ENCODE assay signal across 8 cellular contexts in the genomic region with DNA sequence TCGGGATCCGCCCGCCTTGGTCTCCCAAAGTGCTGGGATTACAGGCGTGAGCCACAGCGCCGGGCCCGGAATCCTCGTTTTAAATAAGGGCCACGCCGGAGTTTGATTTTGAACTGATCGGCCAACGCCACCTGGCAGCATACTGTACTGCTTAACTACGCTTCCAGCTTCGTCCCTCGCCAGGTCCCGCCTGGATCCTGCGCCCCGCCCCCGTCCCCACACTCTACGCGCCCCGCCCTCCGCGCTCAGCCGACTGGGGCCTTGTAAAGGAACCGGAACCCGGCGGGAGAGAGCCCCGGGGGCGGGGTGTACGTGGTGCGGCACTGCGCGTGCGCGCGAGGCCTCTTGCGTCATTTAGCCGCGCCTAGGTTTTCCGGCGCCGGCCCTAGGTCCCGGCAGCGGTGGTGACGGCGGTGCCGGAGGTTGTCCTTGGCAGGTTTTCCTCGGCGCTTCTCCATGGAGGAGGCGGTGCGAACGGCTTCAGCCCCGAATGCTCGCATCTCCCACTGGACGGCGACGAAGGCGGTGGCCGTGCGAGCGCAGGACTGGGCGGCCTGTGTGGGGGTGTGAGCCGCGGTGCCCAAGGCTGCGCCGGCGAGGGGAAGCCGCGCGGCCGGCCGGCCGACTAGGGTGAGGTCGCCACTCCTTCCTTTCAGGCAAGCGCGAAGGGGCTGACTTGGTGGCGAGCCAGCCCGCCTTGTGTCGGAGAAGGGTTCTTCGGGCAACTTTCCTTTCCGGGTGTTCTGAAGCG. TPM values are rescaled to one million over a fixed set of nuclear protein-coding genes. Genes with fewer than 3 reads are reported as not detected.
DNase-seq lines count a peak whose midpoint lies in the region; TF ChIP-seq lines count a peak whose summit lies in the region.

A gene (plus strand): TSS at position 375 of the 751 bp plus-strand sequence. CDS start 13,066 bp downstream, outside the sequence.

- H3K79me2 ChIP-seq in MM.1S (ENCODE audit: low read length) (peaks cover 50% of the 10 kb centered on the region), neural cell (replicated peaks; ENCODE audit: insufficient read depth, low read length) (peaks cover 29% of the 10 kb centered on the region)

- in situ Hi-C loops in HAP-1 (cut with MboI; ENCODE audit: low sequenced_read_pairs), result no loop called here

- peak in 2 of 4 donors; percentile 45 to 67 for TF ChIP-seq POLR2A in stomach (IDR thresholded peaks at IDR 0.05)

- peak; percentile 95 to 99 for DNase-seq in HAP-1 (ENCODE audit: low spot score in 2 of 2)
- peak; percentile 99 for DNase-seq in MM.1S
- DNase-seq in SIG-M5 (lab: John Stamatoyannopoulos, UW), result peak; percentile 62
- DNase-seq in activated gamma-delta T cell (lab: John Stamatoyannopoulos, UW), result peak; percentile 97
- DNase-seq in fibroblast of the conjunctiva (ENCODE audit: low read depth), result peak; percentile 97
- peak; percentile 99 for DNase-seq in stomach

- H3K9me2 ChIP-seq in MM.1S (replicated peaks; ENCODE audit: insufficient read depth, low read length) (no peaks in the 10 kb centered on the region), neural cell (ENCODE audit: insufficient read depth, low read length) (no peaks in the 10 kb centered on the region)

- peaks cover 8% of the 10 kb centered on the region for H4K20me1 ChIP-seq in MM.1S (ENCODE audit: insufficient read depth, low read length)
- H4K20me1 ChIP-seq in neural cell (ENCODE audit: insufficient read depth), result no peaks in the 10 kb centered on the region

- TF ChIP-seq EP300 in neural cell (conservative IDR thresholded peaks at IDR 0.05; ENCODE audit: poor library complexity, severe bottlenecking) (peak; percentile 57), stomach (IDR thresholded peaks at IDR 0.05) (no peak)

- TF ChIP-seq CTCF in MM.1S (IDR thresholded peaks at IDR 0.05; ENCODE audit: low read length) (no peak), neural cell (IDR thresholded peaks at IDR 0.05; ENCODE audit: poor library complexity, severe bottlenecking) (no peak), stomach (IDR thresholded peaks at IDR 0.05) (peak in 1 of 7 experiments; percentile 10)

- H3K36me3 ChIP-seq in ES-I3 (ENCODE audit: insufficient read depth, low read length) (no peaks in the 10 kb centered on the region; the same call in 1 of the 2 replicates), HAP-1 (replicated peaks) (peaks cover 27% of the 10 kb centered on the region), MM.1S (replicated peaks; ENCODE audit: insufficient read depth, low read length) (no peaks in the 10 kb centered on the region; the same call in 1 of the 2 replicates), neural cell (ENCODE audit: insufficient read depth, low read length) (no peaks in the 10 kb centered on the region), stomach (peaks cover 0 to 18% (median 10%) of the 10 kb centered on the region in 4 donors)

- WGBS in stomach, 5 donors, result 0 to 1% (median 0%) methylated on average over 12 to 83 of the region's 83 CpGs

- H3K9ac ChIP-seq in ES-I3 (ENCODE audit: low read depth, low read length) (peak within 1 kb of the TSS; percentile 88), MM.1S (ENCODE audit: low read length) (peak within 1 kb of the TSS; percentile 85), neural cell (ENCODE audit: low read length) (peak within 1 kb of the TSS; percentile 78)

- H3K4me2 ChIP-seq in MM.1S (ENCODE audit: low read depth, low read length), result peak within 1 kb of the TSS; percentile 80
- H3K4me2 ChIP-seq in neural cell (ENCODE audit: low read length), result peak within 1 kb of the TSS; percentile 50

- peak within 1 kb of the TSS; percentile 81 for H3K27ac ChIP-seq in MM.1S (ENCODE audit: low read length)
- H3K27ac ChIP-seq in neural cell (ENCODE audit: low read length), result peak within 1 kb of the TSS; percentile 71
- peak within 1 kb of the TSS; percentile 90 to 99 (median 98) for H3K27ac ChIP-seq in stomach

- H3K9me3 ChIP-seq in ES-I3 (ENCODE audit: control insufficient read depth, insufficient read depth, low read length) (no peaks in the 10 kb centered on the region), HAP-1 (no peaks in the 10 kb centered on the region), MM.1S (replicated peaks; ENCODE audit: insufficient read depth, low read length) (no peaks in the 10 kb centered on the region), neural cell (ENCODE audit: low read length) (no peaks in the 10 kb centered on the region), stomach (no peaks in the 10 kb centered on the region)

- H3F3A ChIP-seq in MM.1S (ENCODE audit: insufficient read depth, low read length), result peaks cover 15% of the 10 kb centered on the region
- no peaks in the 10 kb centered on the region for H3F3A ChIP-seq in neural cell (ENCODE audit: insufficient read depth, low read length, poor library complexity, severe bottlenecking)

- no peaks in the 10 kb centered on the region for H3K27me3 ChIP-seq in HAP-1 (ENCODE audit: low read depth)
- H3K27me3 ChIP-seq in MM.1S (replicated peaks; ENCODE audit: insufficient read depth, low read length), result no peaks in the 10 kb centered on the region
- no peaks in the 10 kb centered on the region for H3K27me3 ChIP-seq in neural cell (ENCODE audit: insufficient read depth, low read depth, low read length)
- H3K27me3 ChIP-seq in stomach, result no peaks in the 10 kb centered on the region

- no peak for TF ChIP-seq RAD21 in neural cell (conservative IDR thresholded peaks at IDR 0.05)

- peak within 1 kb of the TSS; percentile 76 for H2AFZ ChIP-seq in MM.1S (ENCODE audit: low read length)
- H2AFZ ChIP-seq in neural cell (ENCODE audit: low read depth, low read length), result peak within 1 kb of the TSS; percentile 54

- intact Hi-C loops in stomach (cut with DNase I; ENCODE audit: low total_unique reads), result no loop called here

- H3K4me1 ChIP-seq in ES-I3 (ENCODE audit: insufficient read depth, low read length), result no peaks in the 10 kb centered on the region
- peaks cover 8% of the 10 kb centered on the region; the same call in 1 of the 2 replicates for H3K4me1 ChIP-seq in HAP-1
- peaks cover 9% of the 10 kb centered on the region for H3K4me1 ChIP-seq in MM.1S (ENCODE audit: low read length)
- peaks cover 13 to 36% (median 27%) of the 10 kb centered on the region in 4 donors for H3K4me1 ChIP-seq in stomach

- peak within 1 kb of the TSS; percentile 81 for H3K4me3 ChIP-seq in HAP-1
- H3K4me3 ChIP-seq in MM.1S (ENCODE audit: low read length), result peak within 1 kb of the TSS; percentile 81
- H3K4me3 ChIP-seq in neural cell (ENCODE audit: low read length), result peak within 1 kb of the TSS; percentile 76
- peak within 1 kb of the TSS; percentile 67 to 85 (median 77) for H3K4me3 ChIP-seq in stomach

TF ChIP-seq in neural cell, 6 proteins besides CTCF, POLR2A, EP300 and RAD21:
- TF ChIP-seq POLR2AphosphoS5 (IDR thresholded peaks at IDR 0.05) (peak; percentile 96), EZH2 (IDR thresholded peaks at IDR 0.05; ENCODE audit: borderline replicate concordance, insufficient read depth, low read length, poor library complexity, severe bottlenecking) (no peak), TAF1 (IDR thresholded peaks at IDR 0.05; ENCODE audit: low read depth) (peak; percentile 78), MXI1 (conservative IDR thresholded peaks at IDR 0.05; ENCODE audit: poor library complexity, severe bottlenecking) (peak; percentile 89), SMC3 (conservative IDR thresholded peaks at IDR 0.05; ENCODE audit: poor library complexity) (peak; percentile 42)
- TF ChIP-seq, protein P1, sequence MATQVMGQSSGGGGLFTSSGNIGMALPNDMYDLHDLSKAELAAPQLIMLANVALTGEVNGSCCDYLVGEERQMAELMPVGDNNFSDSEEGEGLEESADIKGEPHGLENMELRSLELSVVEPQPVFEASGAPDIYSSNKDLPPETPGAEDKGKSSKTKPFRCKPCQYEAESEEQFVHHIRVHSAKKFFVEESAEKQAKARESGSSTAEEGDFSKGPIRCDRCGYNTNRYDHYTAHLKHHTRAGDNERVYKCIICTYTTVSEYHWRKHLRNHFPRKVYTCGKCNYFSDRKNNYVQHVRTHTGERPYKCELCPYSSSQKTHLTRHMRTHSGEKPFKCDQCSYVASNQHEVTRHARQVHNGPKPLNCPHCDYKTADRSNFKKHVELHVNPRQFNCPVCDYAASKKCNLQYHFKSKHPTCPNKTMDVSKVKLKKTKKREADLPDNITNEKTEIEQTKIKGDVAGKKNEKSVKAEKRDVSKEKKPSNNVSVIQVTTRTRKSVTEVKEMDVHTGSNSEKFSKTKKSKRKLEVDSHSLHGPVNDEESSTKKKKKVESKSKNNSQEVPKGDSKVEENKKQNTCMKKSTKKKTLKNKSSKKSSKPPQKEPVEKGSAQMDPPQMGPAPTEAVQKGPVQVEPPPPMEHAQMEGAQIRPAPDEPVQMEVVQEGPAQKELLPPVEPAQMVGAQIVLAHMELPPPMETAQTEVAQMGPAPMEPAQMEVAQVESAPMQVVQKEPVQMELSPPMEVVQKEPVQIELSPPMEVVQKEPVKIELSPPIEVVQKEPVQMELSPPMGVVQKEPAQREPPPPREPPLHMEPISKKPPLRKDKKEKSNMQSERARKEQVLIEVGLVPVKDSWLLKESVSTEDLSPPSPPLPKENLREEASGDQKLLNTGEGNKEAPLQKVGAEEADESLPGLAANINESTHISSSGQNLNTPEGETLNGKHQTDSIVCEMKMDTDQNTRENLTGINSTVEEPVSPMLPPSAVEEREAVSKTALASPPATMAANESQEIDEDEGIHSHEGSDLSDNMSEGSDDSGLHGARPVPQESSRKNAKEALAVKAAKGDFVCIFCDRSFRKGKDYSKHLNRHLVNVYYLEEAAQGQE (IDR thresholded peaks at IDR 0.05; ENCODE audit: borderline replicate concordance), result peak; percentile 87

RNA-seq across cellular contexts. Expression of the gene that starts here (rescaled TPM):
- polyA plus RNA-seq in neural cell (51.3 and 52.6 TPM in 2 replicates), stomach (10 to 100 TPM in 2 of 3 donors, 1 to 10 TPM in 1; 9.7 to 13.0 (median 12.5) TPM)
- polyA minus RNA-seq in neural cell, result 43.1 and 52.9 TPM in 2 replicates
- 100 to 1,000 TPM in 1 of 5 donors, 10 to 100 TPM in 3, 1 to 10 TPM in 1; 1.2 to 280 (median 62.7) TPM for total RNA-seq in stomach

Comparison
In these comparisons a context has a peak if more than half of its experiments do, and no peak if none do; other contexts are left out.
1. Peak in every context shown above with its lines: DNase-seq, H3K4me3 ChIP-seq and H3K27ac ChIP-seq.